Comparison of ENCODE assay signal across 9 cellular contexts in genomic region chr9:100473271-100474081, GRCh38. TPM values are rescaled to one million over a fixed set of nuclear protein-coding genes. Genes with fewer than 3 reads are reported as not detected.
DNase-seq lines count a peak whose midpoint lies in the region; ATAC-seq, FAIRE-seq and TF ChIP-seq lines count a peak whose summit lies in the region.
"Had no signal": no experiment of that assay in that cellular context is flagged by ENCODE, and none has a peak within 500 bp of the region (broad histone marks: within the 10 kb centered on the region; RNA-seq: fewer than 3 reads in every experiment).

No MANE protein-coding gene starts in this region.

- no TSS peak for BruUV-seq in MCF 10A (replicated peaks; lab: Mats Ljungman, UMichigan)

- H3K27ac ChIP-seq in kidney (ENCODE audit: low read depth in 2 of 2, low read length in 2 of 2): no peak overlapping the region

- H3K27ac Mint-ChIP-seq in T-helper 1 cell treated with Interleukin-12 subunit alpha and Interleukin-12 subunit beta and Interleukin-4 antibody, amounts not matched to agents 30 μg/mL and 1 μg/mL, for 36 hours: no peak overlapping the region
- no peak overlapping the region for H3K27ac Mint-ChIP-seq in MCF 10A (ENCODE audit: low read depth, unreplicated experiment)

- peak overlapping the region; percentile 54 for H3K4me3 Mint-ChIP-seq in T-helper 1 cell treated with Interleukin-12 subunit alpha and Interleukin-12 subunit beta and Interleukin-4 antibody, amounts not matched to agents 30 μg/mL and 1 μg/mL, for 36 hours
- H3K4me3 Mint-ChIP-seq in MCF 10A (ENCODE audit: unreplicated experiment): peak overlapping the region; percentile 63

- intact Hi-C loops in MCF 10A (cut with micrococcal nuclease): no loop called here
- intact Hi-C loops in kidney (cut with DNase I): no loop called here

- H3K4me1 ChIP-seq in kidney (ENCODE audit: control insufficient read depth in 1 of 2, insufficient read depth in 1 of 2, low read depth in 1 of 2, low read length in 2 of 2): no peaks in the 10 kb centered on the region

- FAIRE-seq in kidney (lab: Jason Lieb, UNC): no peak
- FAIRE-seq: TTC549 had no signal

- peak; percentile 58 for ATAC-seq in GM19468 (IDR thresholded peaks at IDR 0.05; ENCODE audit: extremely low read depth, unreplicated experiment)
- peak; percentile 49 for ATAC-seq in HG03571 (IDR thresholded peaks at IDR 0.05; ENCODE audit: unreplicated experiment)

- TF ChIP-seq CTCF in MCF 10A (IDR thresholded peaks at IDR 0.05; ENCODE audit: unreplicated experiment) (no peak), kidney (IDR thresholded peaks at IDR 0.05; ENCODE audit: borderline replicate concordance, extremely low read depth, insufficient read depth) (no peak)

- peak; percentile 68 for DNase-seq in COLO668 (lab: John Stamatoyannopoulos, UW; ENCODE audit: unreplicated experiment)
- peak; percentile 17 for DNase-seq in MCF 10A (ENCODE audit: unreplicated experiment)
- DNase-seq in kidney: peak; percentile 78
- peak; percentile 29 for DNase-seq in stimulated activated CD4-positive, alpha-beta T cell treated with anti-CD3 and anti-CD28 coated beads, Interleukin-4, amount 100 ng/mL, for 1 hour
- no peak for DNase-seq in DMS153 (lab: John Stamatoyannopoulos, UW)

- H3K4me1 Mint-ChIP-seq in T-helper 1 cell treated with Interleukin-12 subunit alpha and Interleukin-12 subunit beta and Interleukin-4 antibody, amounts not matched to agents 30 μg/mL and 1 μg/mL, for 36 hours (ENCODE audit: low read depth): peaks cover 6% of the 10 kb centered on the region
- no peaks in the 10 kb centered on the region for H3K4me1 Mint-ChIP-seq in MCF 10A (ENCODE audit: insufficient read depth, unreplicated experiment)

- no peaks in the 10 kb centered on the region for H3K36me3 ChIP-seq in kidney (ENCODE audit: control insufficient read depth in 1 of 2, insufficient read depth in 2 of 2, low read length in 2 of 2)

- H3K36me3 Mint-ChIP-seq in T-helper 1 cell treated with Interleukin-12 subunit alpha and Interleukin-12 subunit beta and Interleukin-4 antibody, amounts not matched to agents 30 μg/mL and 1 μg/mL, for 36 hours (ENCODE audit: low read depth): no peaks in the 10 kb centered on the region
- H3K36me3 Mint-ChIP-seq in MCF 10A (ENCODE audit: insufficient read depth, unreplicated experiment): no peaks in the 10 kb centered on the region

- no peaks in the 10 kb centered on the region for H3K9me3 ChIP-seq in kidney (ENCODE audit: control insufficient read depth in 1 of 2, low read length in 2 of 2)

- POLR2A ChIA-PET in MCF 10A (lab: Yijun Ruan, JAX): no interaction called here

- no peak overlapping the region for H3K9ac ChIP-seq in kidney (ENCODE audit: low read length in 2 of 2)

- CTCF ChIA-PET in MCF 10A (lab: Yijun Ruan, JAX): interaction anchor here (0.6 kb wide), 2 partner anchors 8 to 95 kb away, joined by 3 read pairs; no protein-coding TSS in a partner anchor

- H3K4me3 ChIP-seq in kidney (ENCODE audit: low read length in 2 of 2): peak overlapping the region; percentile 34 to 49

- no peaks in the 10 kb centered on the region for H3K9me3 Mint-ChIP-seq in T-helper 1 cell treated with Interleukin-12 subunit alpha and Interleukin-12 subunit beta and Interleukin-4 antibody, amounts not matched to agents 30 μg/mL and 1 μg/mL, for 36 hours
- no peaks in the 10 kb centered on the region for H3K9me3 Mint-ChIP-seq in MCF 10A (ENCODE audit: unreplicated experiment)

- peaks cover 60% of the 10 kb centered on the region for H3K27me3 Mint-ChIP-seq in T-helper 1 cell treated with Interleukin-12 subunit alpha and Interleukin-12 subunit beta and Interleukin-4 antibody, amounts not matched to agents 30 μg/mL and 1 μg/mL, for 36 hours (ENCODE audit: low read depth)
- no peaks in the 10 kb centered on the region for H3K27me3 Mint-ChIP-seq in MCF 10A (ENCODE audit: insufficient read depth, unreplicated experiment)

RNA-seq across cellular contexts. Expression of gene TMEFF1, which starts 0.5 kb away (rescaled TPM):
- total RNA-seq in MCF 10A (2022): 0.28 and 0.56 TPM in 2 replicates
- 0.66 TPM for total RNA-seq in kidney
- polyA plus RNA-seq in kidney (ENCODE audit: insufficient read depth, low read depth, low replicate concordance): not detected

RNA-seq across cellular contexts. Expression of gene MSANTD3, which starts 46.5 kb away (rescaled TPM):
- 41.3 and 56.3 TPM in 2 replicates for total RNA-seq in MCF 10A (2022)
- total RNA-seq in kidney: 14.3 TPM
- 16.7 TPM for polyA plus RNA-seq in kidney (ENCODE audit: insufficient read depth, low read depth, low replicate concordance)
